In genomic region chr4:155789391-155789790, GRCh38 we compare ENCODE assay signal across 18 cellular contexts. TPM values are rescaled to one million over a fixed set of nuclear protein-coding genes. Genes with fewer than 3 reads are reported as not detected.
DNase-seq lines count a peak whose midpoint lies in the region; ATAC-seq and TF ChIP-seq lines count a peak whose summit lies in the region.
"Had no signal": no experiment of that assay in that cellular context is flagged by ENCODE, and none has a peak within 500 bp of the region (broad histone marks: within the 10 kb centered on the region; RNA-seq: fewer than 3 reads in every experiment).

No MANE protein-coding gene starts in this region.

- ATAC-seq in GM18909 (IDR thresholded peaks at IDR 0.05; ENCODE audit: poor library complexity, unreplicated experiment) (peak; percentile 40), HG03460 (IDR thresholded peaks at IDR 0.05; ENCODE audit: unreplicated experiment) (peak; percentile 54)

- no peaks in the 10 kb centered on the region for H3K79me2 ChIP-seq in hepatocyte

- H3K9me2 ChIP-seq in hepatocyte (replicated peaks; ENCODE audit: insufficient read depth) = no peaks in the 10 kb centered on the region

- no peak overlapping the region for H3K4me3 ChIP-seq in hepatocyte
- H3K4me3 ChIP-seq: skin epidermis had no signal

- no peak for TF ChIP-seq CTCF in hepatocyte (IDR thresholded peaks at IDR 0.05; ENCODE audit: poor library complexity)

- H3K36me3 ChIP-seq in hepatocyte (replicated peaks; ENCODE audit: insufficient read depth, low read depth) = no peaks in the 10 kb centered on the region
- H3K36me3 ChIP-seq: brain microvascular endothelial cell, neutrophil had no signal

- H3K9me3 ChIP-seq in hepatocyte (ENCODE audit: low read depth) = no peaks in the 10 kb centered on the region
- H3K9me3 ChIP-seq: Caco-2, neutrophil, stomach had no signal

- H3K27me3 ChIP-seq in hepatocyte = no peaks in the 10 kb centered on the region
- H3K27me3 ChIP-seq: brain microvascular endothelial cell, neutrophil, stomach had no signal

- no peaks in the 10 kb centered on the region for H4K20me1 ChIP-seq in hepatocyte (ENCODE audit: insufficient read depth, poor library complexity, severe bottlenecking)

- H2AFZ ChIP-seq in hepatocyte = no peak overlapping the region

- H3K4me2 ChIP-seq in hepatocyte = peak overlapping the region; percentile 28
- H3K4me2 ChIP-seq: KMS-11 had no signal

- no peaks in the 10 kb centered on the region for H3K4me1 ChIP-seq in hepatocyte (ENCODE audit: insufficient read depth)

- WGBS in hepatocyte (ENCODE audit: low lambda C conversion rate, missing lambda C conversion rate) = 79% methylated on average over 6 of the region's 6 CpGs

- H3K27ac ChIP-seq in hepatocyte = no peak overlapping the region
- H3K27ac ChIP-seq: brain microvascular endothelial cell, KMS-11, neutrophil, skin epidermis, VCaP had no signal

- peak; percentile 9 for DNase-seq in AG20443 (ENCODE audit: low spot score)
- no peak for DNase-seq in hepatocyte (ENCODE audit: low spot score)
- DNase-seq in medulla oblongata (ENCODE audit: extremely low spot score) = no peak
- no peak for DNase-seq in activated naive CD4-positive, alpha-beta T cell treated with anti-CD3 and anti-CD28 coated beads, Interleukin-2, amount 50 U/mL, for 16 hours
- DNase-seq in islet precursor cell = no peak
- no peak for DNase-seq in DMS79 (lab: John Stamatoyannopoulos, UW)
- DNase-seq: activated gamma-delta T cell treated with Interleukin-2 at 50 U/mL for 16 hours, brain microvascular endothelial cell, Caco-2, NCI-H1436 treated with DMSO at 0.1 percent for 48 hours, NCI-H446, stomach had no signal

RNA-seq across cellular contexts. Expression of gene GUCY1B1, which starts 30.6 kb away (rescaled TPM):
- total RNA-seq in hepatocyte = 15.0 and 16.7 TPM in 2 replicates
- polyA plus RNA-seq in hepatocyte = 6.2 and 8.6 TPM in 2 replicates
- total RNA-seq: Caco-2 had no signal
